ENCODE assay signal across 1 cellular context in the genomic region with DNA sequence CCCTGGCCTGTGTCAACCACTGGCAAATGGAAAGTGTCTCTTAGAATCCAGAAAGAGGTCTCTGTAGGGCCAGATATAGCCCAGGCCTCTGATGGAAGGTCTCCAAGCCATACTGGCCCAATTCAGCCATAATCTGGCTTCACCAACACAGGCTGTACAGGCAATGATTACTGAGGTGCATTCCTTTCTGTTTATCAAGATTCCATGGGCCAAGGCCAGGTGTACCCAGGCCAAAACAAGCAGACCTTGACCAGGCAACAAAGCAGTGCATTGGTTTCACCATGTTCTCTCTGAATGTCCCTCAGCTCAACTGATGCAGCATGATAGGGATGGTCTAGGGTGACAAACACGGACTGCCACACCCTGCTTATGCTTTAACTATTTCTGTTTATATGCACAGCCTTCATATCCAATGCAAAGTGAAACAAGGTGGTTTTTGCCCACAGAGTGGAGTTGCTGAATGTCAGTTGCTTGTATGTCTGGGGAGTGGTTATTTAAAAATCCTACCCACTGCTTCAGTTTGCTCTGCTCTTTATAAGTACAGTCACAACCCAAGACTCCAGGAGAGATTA.
TF ChIP-seq lines count a peak whose summit lies in the region.

No MANE protein-coding gene starts in this region.

TF ChIP-seq in HepG2, 621 proteins besides CTCF, POLR2A, EP300 and RAD21 (continued from another document and continues in another):
- no peak for TF ChIP-seq ZBTB1 (CRISPR knock-in tag; IDR thresholded peaks at IDR 0.05; ENCODE audit: borderline replicate concordance)
- TF ChIP-seq AGO1 (IDR thresholded peaks at IDR 0.05; ENCODE audit: low read depth, low read length, poor library complexity, severe bottlenecking) = no peak
- TF ChIP-seq MEIS1 (CRISPR knock-in tag; IDR thresholded peaks at IDR 0.05; ENCODE audit: borderline replicate concordance) = no peak
- TF ChIP-seq ZNF781 (CRISPR knock-in tag; IDR thresholded peaks at IDR 0.05; ENCODE audit: borderline replicate concordance, not compliant biosample characterization) = no peak
- TF ChIP-seq ZNF253 (CRISPR knock-in tag; IDR thresholded peaks at IDR 0.05; ENCODE audit: borderline replicate concordance) = no peak
- TF ChIP-seq ZNF543 (CRISPR knock-in tag; IDR thresholded peaks at IDR 0.05) = no peak
- TF ChIP-seq ONECUT2 (CRISPR knock-in tag; IDR thresholded peaks at IDR 0.05) = no peak
- 0 out of 2 replicates have a peak, but pooled peaks have one; percentile 49 for TF ChIP-seq KDM2A (CRISPR knock-in tag; IDR thresholded peaks at IDR 0.05; ENCODE audit: borderline replicate concordance, low read depth)
- no peak for TF ChIP-seq HHEX (CRISPR knock-in tag; IDR thresholded peaks at IDR 0.05)
- TF ChIP-seq SRY (CRISPR knock-in tag; IDR thresholded peaks at IDR 0.05) = no peak
- no peak for TF ChIP-seq ZNF138 (CRISPR knock-in tag; IDR thresholded peaks at IDR 0.05; ENCODE audit: low read depth)
- TF ChIP-seq POGZ (CRISPR knock-in tag; IDR thresholded peaks at IDR 0.05) = peak; percentile 72
- TF ChIP-seq ZNF552 (CRISPR knock-in tag; IDR thresholded peaks at IDR 0.05; ENCODE audit: borderline replicate concordance) = no peak
- TF ChIP-seq, protein P1, sequence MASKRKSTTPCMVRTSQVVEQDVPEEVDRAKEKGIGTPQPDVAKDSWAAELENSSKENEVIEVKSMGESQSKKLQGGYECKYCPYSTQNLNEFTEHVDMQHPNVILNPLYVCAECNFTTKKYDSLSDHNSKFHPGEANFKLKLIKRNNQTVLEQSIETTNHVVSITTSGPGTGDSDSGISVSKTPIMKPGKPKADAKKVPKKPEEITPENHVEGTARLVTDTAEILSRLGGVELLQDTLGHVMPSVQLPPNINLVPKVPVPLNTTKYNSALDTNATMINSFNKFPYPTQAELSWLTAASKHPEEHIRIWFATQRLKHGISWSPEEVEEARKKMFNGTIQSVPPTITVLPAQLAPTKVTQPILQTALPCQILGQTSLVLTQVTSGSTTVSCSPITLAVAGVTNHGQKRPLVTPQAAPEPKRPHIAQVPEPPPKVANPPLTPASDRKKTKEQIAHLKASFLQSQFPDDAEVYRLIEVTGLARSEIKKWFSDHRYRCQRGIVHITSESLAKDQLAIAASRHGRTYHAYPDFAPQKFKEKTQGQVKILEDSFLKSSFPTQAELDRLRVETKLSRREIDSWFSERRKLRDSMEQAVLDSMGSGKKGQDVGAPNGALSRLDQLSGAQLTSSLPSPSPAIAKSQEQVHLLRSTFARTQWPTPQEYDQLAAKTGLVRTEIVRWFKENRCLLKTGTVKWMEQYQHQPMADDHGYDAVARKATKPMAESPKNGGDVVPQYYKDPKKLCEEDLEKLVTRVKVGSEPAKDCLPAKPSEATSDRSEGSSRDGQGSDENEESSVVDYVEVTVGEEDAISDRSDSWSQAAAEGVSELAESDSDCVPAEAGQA (IDR thresholded peaks at IDR 0.05; ENCODE audit: low read depth) = no peak
- TF ChIP-seq, protein P1 (CRISPR knock-in tag; IDR thresholded peaks at IDR 0.05; ENCODE audit: borderline replicate concordance) = no peak
- TF ChIP-seq, protein P2, sequence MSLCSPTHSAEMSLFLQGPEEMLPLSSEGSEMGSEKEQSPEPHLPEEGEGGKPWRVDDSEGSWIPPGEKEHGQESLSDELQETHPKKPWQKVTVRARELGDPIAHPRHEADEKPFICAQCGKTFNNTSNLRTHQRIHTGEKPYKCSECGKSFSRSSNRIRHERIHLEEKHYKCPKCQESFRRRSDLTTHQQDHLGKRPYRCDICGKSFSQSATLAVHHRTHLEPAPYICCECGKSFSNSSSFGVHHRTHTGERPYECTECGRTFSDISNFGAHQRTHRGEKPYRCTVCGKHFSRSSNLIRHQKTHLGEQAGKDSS (CRISPR knock-in tag; IDR thresholded peaks at IDR 0.05; ENCODE audit: borderline replicate concordance, low read depth) = peak; percentile 86
- TF ChIP-seq, protein P3, sequence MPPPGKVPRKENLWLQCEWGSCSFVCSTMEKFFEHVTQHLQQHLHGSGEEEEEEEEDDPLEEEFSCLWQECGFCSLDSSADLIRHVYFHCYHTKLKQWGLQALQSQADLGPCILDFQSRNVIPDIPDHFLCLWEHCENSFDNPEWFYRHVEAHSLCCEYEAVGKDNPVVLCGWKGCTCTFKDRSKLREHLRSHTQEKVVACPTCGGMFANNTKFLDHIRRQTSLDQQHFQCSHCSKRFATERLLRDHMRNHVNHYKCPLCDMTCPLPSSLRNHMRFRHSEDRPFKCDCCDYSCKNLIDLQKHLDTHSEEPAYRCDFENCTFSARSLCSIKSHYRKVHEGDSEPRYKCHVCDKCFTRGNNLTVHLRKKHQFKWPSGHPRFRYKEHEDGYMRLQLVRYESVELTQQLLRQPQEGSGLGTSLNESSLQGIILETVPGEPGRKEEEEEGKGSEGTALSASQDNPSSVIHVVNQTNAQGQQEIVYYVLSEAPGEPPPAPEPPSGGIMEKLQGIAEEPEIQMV (CRISPR knock-in tag; IDR thresholded peaks at IDR 0.05; ENCODE audit: low read depth) = peak; percentile 83; the same call in 1 of the 2 replicates
- TF ChIP-seq, protein P4, sequence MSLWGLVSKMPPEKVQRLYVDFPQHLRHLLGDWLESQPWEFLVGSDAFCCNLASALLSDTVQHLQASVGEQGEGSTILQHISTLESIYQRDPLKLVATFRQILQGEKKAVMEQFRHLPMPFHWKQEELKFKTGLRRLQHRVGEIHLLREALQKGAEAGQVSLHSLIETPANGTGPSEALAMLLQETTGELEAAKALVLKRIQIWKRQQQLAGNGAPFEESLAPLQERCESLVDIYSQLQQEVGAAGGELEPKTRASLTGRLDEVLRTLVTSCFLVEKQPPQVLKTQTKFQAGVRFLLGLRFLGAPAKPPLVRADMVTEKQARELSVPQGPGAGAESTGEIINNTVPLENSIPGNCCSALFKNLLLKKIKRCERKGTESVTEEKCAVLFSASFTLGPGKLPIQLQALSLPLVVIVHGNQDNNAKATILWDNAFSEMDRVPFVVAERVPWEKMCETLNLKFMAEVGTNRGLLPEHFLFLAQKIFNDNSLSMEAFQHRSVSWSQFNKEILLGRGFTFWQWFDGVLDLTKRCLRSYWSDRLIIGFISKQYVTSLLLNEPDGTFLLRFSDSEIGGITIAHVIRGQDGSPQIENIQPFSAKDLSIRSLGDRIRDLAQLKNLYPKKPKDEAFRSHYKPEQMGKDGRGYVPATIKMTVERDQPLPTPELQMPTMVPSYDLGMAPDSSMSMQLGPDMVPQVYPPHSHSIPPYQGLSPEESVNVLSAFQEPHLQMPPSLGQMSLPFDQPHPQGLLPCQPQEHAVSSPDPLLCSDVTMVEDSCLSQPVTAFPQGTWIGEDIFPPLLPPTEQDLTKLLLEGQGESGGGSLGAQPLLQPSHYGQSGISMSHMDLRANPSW (CRISPR knock-in tag; IDR thresholded peaks at IDR 0.05; ENCODE audit: borderline replicate concordance) = no peak
- TF ChIP-seq ZNF326 (CRISPR knock-in tag; IDR thresholded peaks at IDR 0.05; ENCODE audit: borderline replicate concordance) = no peak
- TF ChIP-seq MBNL3 (CRISPR knock-in tag; conservative IDR thresholded peaks at IDR 0.05) = no peak
- TF ChIP-seq PCBP2 (optimal IDR thresholded peaks at IDR 0.05; ENCODE audit: low read depth, low read length, poor library complexity, severe bottlenecking) = no peak
- TF ChIP-seq, protein P5, sequence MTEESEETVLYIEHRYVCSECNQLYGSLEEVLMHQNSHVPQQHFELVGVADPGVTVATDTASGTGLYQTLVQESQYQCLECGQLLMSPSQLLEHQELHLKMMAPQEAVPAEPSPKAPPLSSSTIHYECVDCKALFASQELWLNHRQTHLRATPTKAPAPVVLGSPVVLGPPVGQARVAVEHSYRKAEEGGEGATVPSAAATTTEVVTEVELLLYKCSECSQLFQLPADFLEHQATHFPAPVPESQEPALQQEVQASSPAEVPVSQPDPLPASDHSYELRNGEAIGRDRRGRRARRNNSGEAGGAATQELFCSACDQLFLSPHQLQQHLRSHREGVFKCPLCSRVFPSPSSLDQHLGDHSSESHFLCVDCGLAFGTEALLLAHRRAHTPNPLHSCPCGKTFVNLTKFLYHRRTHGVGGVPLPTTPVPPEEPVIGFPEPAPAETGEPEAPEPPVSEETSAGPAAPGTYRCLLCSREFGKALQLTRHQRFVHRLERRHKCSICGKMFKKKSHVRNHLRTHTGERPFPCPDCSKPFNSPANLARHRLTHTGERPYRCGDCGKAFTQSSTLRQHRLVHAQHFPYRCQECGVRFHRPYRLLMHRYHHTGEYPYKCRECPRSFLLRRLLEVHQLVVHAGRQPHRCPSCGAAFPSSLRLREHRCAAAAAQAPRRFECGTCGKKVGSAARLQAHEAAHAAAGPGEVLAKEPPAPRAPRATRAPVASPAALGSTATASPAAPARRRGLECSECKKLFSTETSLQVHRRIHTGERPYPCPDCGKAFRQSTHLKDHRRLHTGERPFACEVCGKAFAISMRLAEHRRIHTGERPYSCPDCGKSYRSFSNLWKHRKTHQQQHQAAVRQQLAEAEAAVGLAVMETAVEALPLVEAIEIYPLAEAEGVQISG (CRISPR knock-in tag; IDR thresholded peaks at IDR 0.05) = peak; percentile 73
- no peak for TF ChIP-seq DNMT1 (CRISPR knock-in tag; IDR thresholded peaks at IDR 0.05)
- no peak for TF ChIP-seq CBX1 (IDR thresholded peaks at IDR 0.05; ENCODE audit: low read depth)
- TF ChIP-seq, protein P6, sequence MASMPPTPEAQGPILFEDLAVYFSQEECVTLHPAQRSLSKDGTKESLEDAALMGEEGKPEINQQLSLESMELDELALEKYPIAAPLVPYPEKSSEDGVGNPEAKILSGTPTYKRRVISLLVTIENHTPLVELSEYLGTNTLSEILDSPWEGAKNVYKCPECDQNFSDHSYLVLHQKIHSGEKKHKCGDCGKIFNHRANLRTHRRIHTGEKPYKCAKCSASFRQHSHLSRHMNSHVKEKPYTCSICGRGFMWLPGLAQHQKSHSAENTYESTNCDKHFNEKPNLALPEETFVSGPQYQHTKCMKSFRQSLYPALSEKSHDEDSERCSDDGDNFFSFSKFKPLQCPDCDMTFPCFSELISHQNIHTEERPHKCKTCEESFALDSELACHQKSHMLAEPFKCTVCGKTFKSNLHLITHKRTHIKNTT (CRISPR knock-in tag; IDR thresholded peaks at IDR 0.05) = no peak
- peak; percentile 91; the same call in 1 of the 2 replicates for TF ChIP-seq MIER3 (CRISPR knock-in tag; IDR thresholded peaks at IDR 0.05; ENCODE audit: borderline replicate concordance)
- TF ChIP-seq, protein P7, sequence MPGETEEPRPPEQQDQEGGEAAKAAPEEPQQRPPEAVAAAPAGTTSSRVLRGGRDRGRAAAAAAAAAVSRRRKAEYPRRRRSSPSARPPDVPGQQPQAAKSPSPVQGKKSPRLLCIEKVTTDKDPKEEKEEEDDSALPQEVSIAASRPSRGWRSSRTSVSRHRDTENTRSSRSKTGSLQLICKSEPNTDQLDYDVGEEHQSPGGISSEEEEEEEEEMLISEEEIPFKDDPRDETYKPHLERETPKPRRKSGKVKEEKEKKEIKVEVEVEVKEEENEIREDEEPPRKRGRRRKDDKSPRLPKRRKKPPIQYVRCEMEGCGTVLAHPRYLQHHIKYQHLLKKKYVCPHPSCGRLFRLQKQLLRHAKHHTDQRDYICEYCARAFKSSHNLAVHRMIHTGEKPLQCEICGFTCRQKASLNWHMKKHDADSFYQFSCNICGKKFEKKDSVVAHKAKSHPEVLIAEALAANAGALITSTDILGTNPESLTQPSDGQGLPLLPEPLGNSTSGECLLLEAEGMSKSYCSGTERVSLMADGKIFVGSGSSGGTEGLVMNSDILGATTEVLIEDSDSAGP (CRISPR knock-in tag; IDR thresholded peaks at IDR 0.05; ENCODE audit: borderline replicate concordance) = no peak; the same call in 1 of the 2 replicates
- TF ChIP-seq ZNF10 (CRISPR knock-in tag; IDR thresholded peaks at IDR 0.05; ENCODE audit: borderline replicate concordance, low read depth) = no peak
- TF ChIP-seq, protein P8, sequence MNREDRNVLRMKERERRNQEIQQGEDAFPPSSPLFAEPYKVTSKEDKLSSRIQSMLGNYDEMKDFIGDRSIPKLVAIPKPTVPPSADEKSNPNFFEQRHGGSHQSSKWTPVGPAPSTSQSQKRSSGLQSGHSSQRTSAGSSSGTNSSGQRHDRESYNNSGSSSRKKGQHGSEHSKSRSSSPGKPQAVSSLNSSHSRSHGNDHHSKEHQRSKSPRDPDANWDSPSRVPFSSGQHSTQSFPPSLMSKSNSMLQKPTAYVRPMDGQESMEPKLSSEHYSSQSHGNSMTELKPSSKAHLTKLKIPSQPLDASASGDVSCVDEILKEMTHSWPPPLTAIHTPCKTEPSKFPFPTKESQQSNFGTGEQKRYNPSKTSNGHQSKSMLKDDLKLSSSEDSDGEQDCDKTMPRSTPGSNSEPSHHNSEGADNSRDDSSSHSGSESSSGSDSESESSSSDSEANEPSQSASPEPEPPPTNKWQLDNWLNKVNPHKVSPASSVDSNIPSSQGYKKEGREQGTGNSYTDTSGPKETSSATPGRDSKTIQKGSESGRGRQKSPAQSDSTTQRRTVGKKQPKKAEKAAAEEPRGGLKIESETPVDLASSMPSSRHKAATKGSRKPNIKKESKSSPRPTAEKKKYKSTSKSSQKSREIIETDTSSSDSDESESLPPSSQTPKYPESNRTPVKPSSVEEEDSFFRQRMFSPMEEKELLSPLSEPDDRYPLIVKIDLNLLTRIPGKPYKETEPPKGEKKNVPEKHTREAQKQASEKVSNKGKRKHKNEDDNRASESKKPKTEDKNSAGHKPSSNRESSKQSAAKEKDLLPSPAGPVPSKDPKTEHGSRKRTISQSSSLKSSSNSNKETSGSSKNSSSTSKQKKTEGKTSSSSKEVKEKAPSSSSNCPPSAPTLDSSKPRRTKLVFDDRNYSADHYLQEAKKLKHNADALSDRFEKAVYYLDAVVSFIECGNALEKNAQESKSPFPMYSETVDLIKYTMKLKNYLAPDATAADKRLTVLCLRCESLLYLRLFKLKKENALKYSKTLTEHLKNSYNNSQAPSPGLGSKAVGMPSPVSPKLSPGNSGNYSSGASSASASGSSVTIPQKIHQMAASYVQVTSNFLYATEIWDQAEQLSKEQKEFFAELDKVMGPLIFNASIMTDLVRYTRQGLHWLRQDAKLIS (CRISPR knock-in tag; IDR thresholded peaks at IDR 0.05) = no peak
- no peak for TF ChIP-seq ZNF674 (CRISPR knock-in tag; IDR thresholded peaks at IDR 0.05; ENCODE audit: low read depth)
- peak; percentile 89; the same call in 1 of the 2 replicates for TF ChIP-seq ZNF614 (CRISPR knock-in tag; IDR thresholded peaks at IDR 0.05; ENCODE audit: borderline replicate concordance)
- TF ChIP-seq SIX1 (CRISPR knock-in tag; IDR thresholded peaks at IDR 0.05; ENCODE audit: borderline replicate concordance) = peak; percentile 61; the same call in 1 of the 2 replicates
- TF ChIP-seq HOXA3 (CRISPR knock-in tag; IDR thresholded peaks at IDR 0.05) = peak; percentile 89
- TF ChIP-seq RFXAP (CRISPR knock-in tag; IDR thresholded peaks at IDR 0.05; ENCODE audit: borderline replicate concordance) = no peak
- peak; percentile 47; the same call in 1 of the 2 replicates for TF ChIP-seq TCF7 (IDR thresholded peaks at IDR 0.05; ENCODE audit: low read depth)
- TF ChIP-seq NFKB2 (CRISPR knock-in tag; IDR thresholded peaks at IDR 0.05; ENCODE audit: borderline replicate concordance) = no peak
